In genomic region chr3:52036222-52036694, GRCh38 we compare ENCODE assay signal across 16 cellular contexts. TPM values are rescaled to one million over a fixed set of nuclear protein-coding genes. Genes with fewer than 3 reads are reported as not detected.
DNase-seq lines count a peak whose midpoint lies in the region; ATAC-seq and TF ChIP-seq lines count a peak whose summit lies in the region.
"Had no signal": no experiment of that assay in that cellular context is flagged by ENCODE, and none has a peak within 500 bp of the region (broad histone marks: within the 10 kb centered on the region; RNA-seq: fewer than 3 reads in every experiment).

No MANE protein-coding gene starts in this region.

- H3K4me1 ChIP-seq in right atrium auricular region (peaks cover 0 to 32% of the 10 kb centered on the region in 2 donors), heart left ventricle (peaks cover 0 to 39% (median 21%) of the 10 kb centered on the region in 12 donors)

- H3K4me3 ChIP-seq in right atrium auricular region, result no peak overlapping the region
- no peak overlapping the region for H3K4me3 ChIP-seq in heart left ventricle
- H3K4me3 ChIP-seq: cardiac muscle cell, thoracic aorta had no signal

- H3K27ac Mint-ChIP-seq in naive thymus-derived CD8-positive, alpha-beta T cell, result peak overlapping the region in 2 of 10 donors; percentile 14 to 27

- no peak overlapping the region for H3K4me3 Mint-ChIP-seq in naive thymus-derived CD8-positive, alpha-beta T cell
- H3K4me3 Mint-ChIP-seq: neural crest cell had no signal

- H3K27me3 ChIP-seq in right atrium auricular region, result no peaks in the 10 kb centered on the region
- H3K27me3 ChIP-seq in heart left ventricle, result no peaks in the 10 kb centered on the region
- H3K27me3 ChIP-seq: cardiac muscle cell had no signal

- DNase-seq in cerebellar cortex (ENCODE audit: low spot score) (peak; percentile 75), right atrium auricular region (ENCODE audit: low spot score) (no peak), NCI-H146 (lab: John Stamatoyannopoulos, UW) (no peak), heart left ventricle (no peak)
- no peak for DNase-seq in naive thymus-derived CD8-positive, alpha-beta T cell
- DNase-seq: activated naive CD4-positive, alpha-beta T cell treated with anti-CD3 and anti-CD28 coated beads, Interleukin-2, amount 50 U/mL, for 16 hours; NCI-H1105; NCI-H774; SIG-M5 had no signal

- H3K9me3 Mint-ChIP-seq in naive thymus-derived CD8-positive, alpha-beta T cell, result no peaks in the 10 kb centered on the region
- H3K9me3 Mint-ChIP-seq: neural crest cell had no signal

- no peaks in the 10 kb centered on the region for H3K36me3 Mint-ChIP-seq in naive thymus-derived CD8-positive, alpha-beta T cell

- no peak for TF ChIP-seq POLR2A in heart left ventricle (IDR thresholded peaks at IDR 0.05)

- TF ChIP-seq CTCF in right atrium auricular region (IDR thresholded peaks at IDR 0.05) (no peak), heart left ventricle (IDR thresholded peaks at IDR 0.05) (no peak)

- no peaks in the 10 kb centered on the region for H3K9me3 ChIP-seq in right atrium auricular region
- no peaks in the 10 kb centered on the region for H3K9me3 ChIP-seq in heart left ventricle
- H3K9me3 ChIP-seq: thoracic aorta had no signal

- no peaks in the 10 kb centered on the region for H3K36me3 ChIP-seq in right atrium auricular region
- no peaks in the 10 kb centered on the region for H3K36me3 ChIP-seq in heart left ventricle
- H3K36me3 ChIP-seq: cardiac muscle cell, thoracic aorta had no signal

- WGBS in heart left ventricle, 4 donors, result 91 to 95% (median 93%) methylated on average over 5 of the region's 5 CpGs

- ATAC-seq in GM18517 (IDR thresholded peaks at IDR 0.05; ENCODE audit: unreplicated experiment), result peak; percentile 77
- peak; percentile 89 for ATAC-seq in GM19463 (IDR thresholded peaks at IDR 0.05; ENCODE audit: unreplicated experiment)
- peak; percentile 54 for ATAC-seq in HG03064 (IDR thresholded peaks at IDR 0.05; ENCODE audit: low read depth, unreplicated experiment)
- ATAC-seq in naive thymus-derived CD8-positive, alpha-beta T cell, result no peak
- ATAC-seq in heart left ventricle, result no peak
- ATAC-seq: left lobe of liver had no signal

- POLR2A ChIA-PET in naive thymus-derived CD8-positive, alpha-beta T cell (lab: Charles Lee), result no interaction called here

- intact Hi-C loops in heart left ventricle (cut with DNase I), result no loop called here

- peaks cover 1 to 6% (median 5%) of the 10 kb centered on the region in 4 donors for H3K4me1 Mint-ChIP-seq in naive thymus-derived CD8-positive, alpha-beta T cell

- H3K27ac ChIP-seq in right atrium auricular region (no peak overlapping the region), heart left ventricle (no peak overlapping the region)
- H3K27ac ChIP-seq: cardiac muscle cell, thoracic aorta had no signal

- H3K27me3 Mint-ChIP-seq in naive thymus-derived CD8-positive, alpha-beta T cell, result no peaks in the 10 kb centered on the region

RNA-seq across cellular contexts. Expression of gene DUSP7, which starts 20.1 kb away (rescaled TPM):
- 10 to 100 TPM; 17.7 to 33.7 TPM for total RNA-seq in right atrium auricular region
- 10 to 100 TPM; 28.6 to 29.0 TPM for total RNA-seq in naive thymus-derived CD8-positive, alpha-beta T cell
- polyA plus RNA-seq in naive thymus-derived CD8-positive, alpha-beta T cell, result 1 to 10 TPM; 1.8 to 4.6 (median 2.2) TPM
- total RNA-seq in heart left ventricle, result 10 to 100 TPM; 14.5 to 33.2 (median 20.7) TPM
- 10 to 100 TPM in 1 of 2 donors, 1 to 10 TPM in 1; 9.2 to 26.1 TPM for polyA plus RNA-seq in heart left ventricle

RNA-seq across cellular contexts. Expression of gene RPL29, which starts 40.6 kb away (rescaled TPM):
- total RNA-seq in right atrium auricular region, result 1,000 to 10,000 TPM in 1 of 2 donors, 100 to 1,000 TPM in 1; 658 to 1,017 TPM
- 1,000 to 10,000 TPM; 1,232 to 1,277 TPM for total RNA-seq in naive thymus-derived CD8-positive, alpha-beta T cell
- 1,000 to 10,000 TPM; 1,632 to 1,741 (median 1,693) TPM for polyA plus RNA-seq in naive thymus-derived CD8-positive, alpha-beta T cell
- 100 to 1,000 TPM; 515 to 986 (median 681) TPM for total RNA-seq in heart left ventricle
- 1,000 to 10,000 TPM; 1,354 to 1,405 TPM for polyA plus RNA-seq in heart left ventricle

RNA-seq across cellular contexts. Expression of gene ACY1, which starts 52.9 kb away (rescaled TPM):
- 10 to 100 TPM; 26.0 to 29.8 TPM for total RNA-seq in right atrium auricular region
- 10 to 100 TPM; 14.1 to 15.8 TPM for total RNA-seq in naive thymus-derived CD8-positive, alpha-beta T cell
- 10 to 100 TPM; 18.5 to 28.5 (median 18.6) TPM for polyA plus RNA-seq in naive thymus-derived CD8-positive, alpha-beta T cell
- total RNA-seq in heart left ventricle, result 10 to 100 TPM; 14.8 to 45.3 (median 27.7) TPM
- polyA plus RNA-seq in heart left ventricle, result 10 to 100 TPM; 18.3 to 21.2 TPM

Comparison
In these comparisons a context has a peak if more than half of its experiments do, and no peak if none do; other contexts are left out.
1. ATAC-seq: peak in GM18517 (single experiment), GM19463 (single experiment) and HG03064 (single experiment); none in naive thymus-derived CD8-positive, alpha-beta T cell (0 of 2) and heart left ventricle (0 of 4).